Comparison of ENCODE assay signal across 9 cellular contexts in genomic region chr1:160032165-160032827, GRCh38. TPM values are rescaled to one million over a fixed set of nuclear protein-coding genes. Genes with fewer than 3 reads are reported as not detected.
A peak's percentile ranks its signal among the peaks of the same experiment; 100 is the strongest.
DNase-seq lines count a peak whose midpoint lies in the region; ATAC-seq, FAIRE-seq and TF ChIP-seq lines count a peak whose summit lies in the region.
"Had no signal": no experiment of that assay in that cellular context is flagged by ENCODE, and none has a peak within 500 bp of the region (broad histone marks: within the 10 kb centered on the region; RNA-seq: fewer than 3 reads in every experiment).

No MANE protein-coding gene starts in this region.

- H3K4me3 Mint-ChIP-seq in activated T-helper 2 cell treated with anti-CD3 and anti-CD28 coated beads, Interferon-gamma antibody, Interleukin-2, Interleukin-4, amounts not matched to agents 10 μg/mL and 5 μg/mL and 100 μg/mL, durations not matched to agents 14 hours and 24 hours and 36 hours (ENCODE audit: low read depth) = peak overlapping the region; percentile 92

- FAIRE-seq in D721Med (lab: Jason Lieb, UNC) = no peak

- peak; percentile 40 for DNase-seq in SIG-M5 treated with dmso at 0.1 percent for 504 hours (lab: John Stamatoyannopoulos, UW; ENCODE audit: unreplicated experiment)
- no peak for DNase-seq in SIG-M5 (lab: John Stamatoyannopoulos, UW)
- no peak for DNase-seq in activated T-helper 2 cell treated with anti-CD3 and anti-CD28 coated beads, Interferon-gamma antibody, Interleukin-2, Interleukin-4, amounts not matched to agents 10 μg/mL and 5 μg/mL and 100 μg/mL, durations not matched to agents 14 hours and 24 hours and 36 hours (ENCODE audit: low spot score)
- DNase-seq in left ventricle myocardium superior = no peak
- no peak for DNase-seq in retinal pigment epithelial cell (ENCODE audit: low read depth)
- no peak for DNase-seq in D721Med (ENCODE audit: insufficient read length, low spot score)

- intact Hi-C loops in activated T-helper 2 cell treated with anti-CD3 and anti-CD28 coated beads, Interferon-gamma antibody, Interleukin-2, Interleukin-4, amounts not matched to agents 10 μg/mL and 5 μg/mL and 100 μg/mL, durations not matched to agents 14 hours and 24 hours and 36 hours (cut with micrococcal nuclease) = loop anchor here (5.0 kb wide), 2 partner anchors 40 to 250 kb away; partner anchors contain the start of genes DUSP23 and KCNJ10
- intact Hi-C loops in left ventricle myocardium superior (cut with micrococcal nuclease) = no loop called here

- peak; percentile 4 for ATAC-seq in HG03521 (IDR thresholded peaks at IDR 0.05; ENCODE audit: unreplicated experiment)
- peak; percentile 57 for ATAC-seq in left ventricle myocardium superior
- no peak for ATAC-seq in HG03460 (IDR thresholded peaks at IDR 0.05; ENCODE audit: unreplicated experiment)

- H3K4me1 Mint-ChIP-seq in activated T-helper 2 cell treated with anti-CD3 and anti-CD28 coated beads, Interferon-gamma antibody, Interleukin-2, Interleukin-4, amounts not matched to agents 10 μg/mL and 5 μg/mL and 100 μg/mL, durations not matched to agents 14 hours and 24 hours and 36 hours (ENCODE audit: low read depth) = peaks cover 29% of the 10 kb centered on the region

- H3K4me3 ChIP-seq in retinal pigment epithelial cell (ENCODE audit: low read length) = peak overlapping the region; percentile 89

- no peaks in the 10 kb centered on the region for H3K9me3 Mint-ChIP-seq in activated T-helper 2 cell treated with anti-CD3 and anti-CD28 coated beads, Interferon-gamma antibody, Interleukin-2, Interleukin-4, amounts not matched to agents 10 μg/mL and 5 μg/mL and 100 μg/mL, durations not matched to agents 14 hours and 24 hours and 36 hours

- peaks cover 6% of the 10 kb centered on the region for H3K36me3 Mint-ChIP-seq in activated T-helper 2 cell treated with anti-CD3 and anti-CD28 coated beads, Interferon-gamma antibody, Interleukin-2, Interleukin-4, amounts not matched to agents 10 μg/mL and 5 μg/mL and 100 μg/mL, durations not matched to agents 14 hours and 24 hours and 36 hours (ENCODE audit: low read depth)

- peaks cover 5% of the 10 kb centered on the region for H3K27me3 Mint-ChIP-seq in activated T-helper 2 cell treated with anti-CD3 and anti-CD28 coated beads, Interferon-gamma antibody, Interleukin-2, Interleukin-4, amounts not matched to agents 10 μg/mL and 5 μg/mL and 100 μg/mL, durations not matched to agents 14 hours and 24 hours and 36 hours (ENCODE audit: low read depth)

- TF ChIP-seq CTCF in retinal pigment epithelial cell (conservative IDR thresholded peaks at IDR 0.05; ENCODE audit: low read depth, low read length) = no peak
- no peak for TF ChIP-seq CTCF in D721Med (IDR thresholded peaks at IDR 0.05; ENCODE audit: insufficient read depth, missing control alignments)

- peak overlapping the region; percentile 76 for H3K27ac Mint-ChIP-seq in activated T-helper 2 cell treated with anti-CD3 and anti-CD28 coated beads, Interferon-gamma antibody, Interleukin-2, Interleukin-4, amounts not matched to agents 10 μg/mL and 5 μg/mL and 100 μg/mL, durations not matched to agents 14 hours and 24 hours and 36 hours

RNA-seq across cellular contexts. Expression of gene PIGM, which starts 0.5 kb away (rescaled TPM):
- 6.7 and 7.1 TPM in 2 replicates for total RNA-seq in activated T-helper 2 cell treated with anti-CD3 and anti-CD28 coated beads, Interferon-gamma antibody, Interleukin-2, Interleukin-4, amounts not matched to agents 10 μg/mL and 5 μg/mL and 100 μg/mL, durations not matched to agents 14 hours and 24 hours and 36 hours
- 2.4 TPM for total RNA-seq in left ventricle myocardium superior

RNA-seq across cellular contexts. Expression of gene KCNJ10, which starts 37.7 kb away (rescaled TPM):
- total RNA-seq in activated T-helper 2 cell treated with anti-CD3 and anti-CD28 coated beads, Interferon-gamma antibody, Interleukin-2, Interleukin-4, amounts not matched to agents 10 μg/mL and 5 μg/mL and 100 μg/mL, durations not matched to agents 14 hours and 24 hours and 36 hours = 0.11 TPM in 1 of 2 replicates, not detected in the other
- total RNA-seq in left ventricle myocardium superior = not detected
- total RNA-seq: glomerular endothelial cell had no signal

RNA-seq across cellular contexts. Expression of gene KCNJ9, which starts 49.0 kb away (rescaled TPM):
- not detected in 2 replicates for total RNA-seq in activated T-helper 2 cell treated with anti-CD3 and anti-CD28 coated beads, Interferon-gamma antibody, Interleukin-2, Interleukin-4, amounts not matched to agents 10 μg/mL and 5 μg/mL and 100 μg/mL, durations not matched to agents 14 hours and 24 hours and 36 hours
- total RNA-seq in left ventricle myocardium superior = not detected
- total RNA-seq: glomerular endothelial cell had no signal
